21 cellular contexts compared by ENCODE assay signal in genomic region chr5:92956886-92957285, GRCh38.
DNase-seq lines count a peak whose midpoint lies in the region; ATAC-seq and TF ChIP-seq lines count a peak whose summit lies in the region.
"Had no signal": no experiment of that assay in that cellular context is flagged by ENCODE, and none has a peak within 500 bp of the region (broad histone marks: within the 10 kb centered on the region; RNA-seq: fewer than 3 reads in every experiment).

No MANE protein-coding gene starts in this region.

- peak; percentile 10 for DNase-seq in DMS79 treated with DMSO at 0.1 percent for 48 hours (lab: John Stamatoyannopoulos, UW)
- DNase-seq in DMS79 (lab: John Stamatoyannopoulos, UW): no peak
- DNase-seq in brain microvascular endothelial cell: peak; percentile 16
- DNase-seq in iris pigment epithelial cell (ENCODE audit: low read depth): peak; percentile 71
- peak; percentile 37 for DNase-seq in testis
- DNase-seq in NCI-H446 treated with DMSO at 0.1 percent for 48 hours (lab: John Stamatoyannopoulos, UW): no peak
- no peak for DNase-seq in coronary artery (ENCODE audit: low spot score)
- DNase-seq: AML-193; Caco-2; CD4-positive, alpha-beta T cell; DMS153; DND-41; EL; HCEC 1CT had no signal

- no peak overlapping the region for H3K4me3 ChIP-seq in brain microvascular endothelial cell (ENCODE audit: low read depth, low read length)
- H3K4me3 ChIP-seq in testis: no peak overlapping the region
- no peak overlapping the region for H3K4me3 ChIP-seq in coronary artery
- H3K4me3 ChIP-seq: A549, GM12878, GM23338 had no signal

- H3K27ac ChIP-seq in brain microvascular endothelial cell: no peak overlapping the region
- no peak overlapping the region for H3K27ac ChIP-seq in testis
- no peak overlapping the region for H3K27ac ChIP-seq in coronary artery
- H3K27ac ChIP-seq: 22Rv1, A549, C4-2B, HL-60 had no signal

- intact Hi-C loops in testis (cut with DNase I; ENCODE audit: low total_unique reads): no loop called here

- H3K27me3 ChIP-seq in brain microvascular endothelial cell (replicated peaks) (no peaks in the 10 kb centered on the region), testis (no peaks in the 10 kb centered on the region)

- H3K9me3 ChIP-seq in testis: no peaks in the 10 kb centered on the region

- in situ Hi-C loops in brain microvascular endothelial cell (cut with HindIII; ENCODE audit: low pct_ligation_motif_present, low sequenced_read_pairs): no loop called here

- ATAC-seq in SK-N-SH treated with all-trans-retinoic acid at 6 μM for 48 hours: no peak
- ATAC-seq: A549, GM12878, GM23338 had no signal

- WGBS in testis, 2 donors: 45 to 55% methylated on average over 5 of the region's 5 CpGs

- no peak for TF ChIP-seq CTCF in brain microvascular endothelial cell (IDR thresholded peaks at IDR 0.05; ENCODE audit: low read depth, low read length, missing control alignments)
- TF ChIP-seq CTCF in testis (IDR thresholded peaks at IDR 0.05): no peak
- TF ChIP-seq CTCF in coronary artery (IDR thresholded peaks at IDR 0.05): no peak

- H3K36me3 ChIP-seq in brain microvascular endothelial cell (replicated peaks): no peaks in the 10 kb centered on the region
- H3K36me3 ChIP-seq in testis (ENCODE audit: low read depth, missing control alignments): no peaks in the 10 kb centered on the region

- no peak for TF ChIP-seq POLR2A in testis (IDR thresholded peaks at IDR 0.05)

- H3K4me1 ChIP-seq in testis: no peaks in the 10 kb centered on the region
- H3K4me1 ChIP-seq: A549, Caco-2 had no signal

TF ChIP-seq in SK-N-SH treated with all-trans-retinoic acid at 6 μM for 48 hours, 23 proteins besides CTCF, POLR2A, EP300 and RAD21:
- TF ChIP-seq, protein P1, sequence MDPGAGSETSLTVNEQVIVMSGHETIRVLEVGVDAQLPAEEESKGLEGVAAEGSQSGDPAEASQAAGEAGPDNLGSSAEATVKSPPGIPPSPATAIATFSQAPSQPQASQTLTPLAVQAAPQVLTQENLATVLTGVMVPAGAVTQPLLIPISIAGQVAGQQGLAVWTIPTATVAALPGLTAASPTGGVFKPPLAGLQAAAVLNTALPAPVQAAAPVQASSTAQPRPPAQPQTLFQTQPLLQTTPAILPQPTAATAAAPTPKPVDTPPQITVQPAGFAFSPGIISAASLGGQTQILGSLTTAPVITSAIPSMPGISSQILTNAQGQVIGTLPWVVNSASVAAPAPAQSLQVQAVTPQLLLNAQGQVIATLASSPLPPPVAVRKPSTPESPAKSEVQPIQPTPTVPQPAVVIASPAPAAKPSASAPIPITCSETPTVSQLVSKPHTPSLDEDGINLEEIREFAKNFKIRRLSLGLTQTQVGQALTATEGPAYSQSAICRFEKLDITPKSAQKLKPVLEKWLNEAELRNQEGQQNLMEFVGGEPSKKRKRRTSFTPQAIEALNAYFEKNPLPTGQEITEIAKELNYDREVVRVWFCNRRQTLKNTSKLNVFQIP (CRISPR knock-in tag; IDR thresholded peaks at IDR 0.05; ENCODE audit: borderline replicate concordance, low read depth): no peak
- TF ChIP-seq OSR1 (CRISPR knock-in tag; IDR thresholded peaks at IDR 0.05) (no peak), SNAI2 (CRISPR knock-in tag; IDR thresholded peaks at IDR 0.05) (no peak), ZNF565 (CRISPR knock-in tag; conservative IDR thresholded peaks at IDR 0.05; ENCODE audit: low read depth) (no peak), ESRRG (CRISPR knock-in tag; IDR thresholded peaks at IDR 0.05) (no peak), RARB (CRISPR knock-in tag; IDR thresholded peaks at IDR 0.05) (no peak), CREB5 (CRISPR knock-in tag; IDR thresholded peaks at IDR 0.05; ENCODE audit: low read depth) (no peak), CSDC2 (CRISPR knock-in tag; IDR thresholded peaks at IDR 0.05) (no peak), ISL1 (CRISPR knock-in tag; IDR thresholded peaks at IDR 0.05) (no peak), PATZ1 (CRISPR knock-in tag; IDR thresholded peaks at IDR 0.05; ENCODE audit: borderline replicate concordance) (no peak)
- TF ChIP-seq, protein P2, sequence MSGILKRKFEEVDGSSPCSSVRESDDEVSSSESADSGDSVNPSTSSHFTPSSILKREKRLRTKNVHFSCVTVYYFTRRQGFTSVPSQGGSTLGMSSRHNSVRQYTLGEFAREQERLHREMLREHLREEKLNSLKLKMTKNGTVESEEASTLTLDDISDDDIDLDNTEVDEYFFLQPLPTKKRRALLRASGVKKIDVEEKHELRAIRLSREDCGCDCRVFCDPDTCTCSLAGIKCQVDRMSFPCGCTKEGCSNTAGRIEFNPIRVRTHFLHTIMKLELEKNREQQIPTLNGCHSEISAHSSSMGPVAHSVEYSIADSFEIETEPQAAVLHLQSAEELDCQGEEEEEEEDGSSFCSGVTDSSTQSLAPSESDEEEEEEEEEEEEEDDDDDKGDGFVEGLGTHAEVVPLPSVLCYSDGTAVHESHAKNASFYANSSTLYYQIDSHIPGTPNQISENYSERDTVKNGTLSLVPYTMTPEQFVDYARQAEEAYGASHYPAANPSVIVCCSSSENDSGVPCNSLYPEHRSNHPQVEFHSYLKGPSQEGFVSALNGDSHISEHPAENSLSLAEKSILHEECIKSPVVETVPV (CRISPR knock-in tag; IDR thresholded peaks at IDR 0.05): no peak
- TF ChIP-seq, protein P3, sequence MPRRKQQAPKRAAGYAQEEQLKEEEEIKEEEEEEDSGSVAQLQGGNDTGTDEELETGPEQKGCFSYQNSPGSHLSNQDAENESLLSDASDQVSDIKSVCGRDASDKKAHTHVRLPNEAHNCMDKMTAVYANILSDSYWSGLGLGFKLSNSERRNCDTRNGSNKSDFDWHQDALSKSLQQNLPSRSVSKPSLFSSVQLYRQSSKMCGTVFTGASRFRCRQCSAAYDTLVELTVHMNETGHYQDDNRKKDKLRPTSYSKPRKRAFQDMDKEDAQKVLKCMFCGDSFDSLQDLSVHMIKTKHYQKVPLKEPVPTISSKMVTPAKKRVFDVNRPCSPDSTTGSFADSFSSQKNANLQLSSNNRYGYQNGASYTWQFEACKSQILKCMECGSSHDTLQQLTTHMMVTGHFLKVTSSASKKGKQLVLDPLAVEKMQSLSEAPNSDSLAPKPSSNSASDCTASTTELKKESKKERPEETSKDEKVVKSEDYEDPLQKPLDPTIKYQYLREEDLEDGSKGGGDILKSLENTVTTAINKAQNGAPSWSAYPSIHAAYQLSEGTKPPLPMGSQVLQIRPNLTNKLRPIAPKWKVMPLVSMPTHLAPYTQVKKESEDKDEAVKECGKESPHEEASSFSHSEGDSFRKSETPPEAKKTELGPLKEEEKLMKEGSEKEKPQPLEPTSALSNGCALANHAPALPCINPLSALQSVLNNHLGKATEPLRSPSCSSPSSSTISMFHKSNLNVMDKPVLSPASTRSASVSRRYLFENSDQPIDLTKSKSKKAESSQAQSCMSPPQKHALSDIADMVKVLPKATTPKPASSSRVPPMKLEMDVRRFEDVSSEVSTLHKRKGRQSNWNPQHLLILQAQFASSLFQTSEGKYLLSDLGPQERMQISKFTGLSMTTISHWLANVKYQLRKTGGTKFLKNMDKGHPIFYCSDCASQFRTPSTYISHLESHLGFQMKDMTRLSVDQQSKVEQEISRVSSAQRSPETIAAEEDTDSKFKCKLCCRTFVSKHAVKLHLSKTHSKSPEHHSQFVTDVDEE (CRISPR knock-in tag; IDR thresholded peaks at IDR 0.05): no peak

Comparison
In these comparisons a context has a peak if more than half of its experiments do, and no peak if none do; other contexts are left out.
1. DNase-seq: peak in DMS79 treated with DMSO at 0.1 percent for 48 hours (single experiment), brain microvascular endothelial cell (single experiment), iris pigment epithelial cell (single experiment) and testis (single experiment); none in DMS79 (single experiment), NCI-H446 treated with DMSO at 0.1 percent for 48 hours (single experiment) and coronary artery (single experiment).